12 cellular contexts compared by ENCODE assay signal in genomic region chr19:50233308-50233910, GRCh38. TPM values are rescaled to one million over a fixed set of nuclear protein-coding genes. Genes with fewer than 3 reads are reported as not detected.
"Had no signal": no experiment of that assay in that cellular context is flagged by ENCODE, and none has a peak within 500 bp of the region (broad histone marks: within the 10 kb centered on the region; RNA-seq: fewer than 3 reads in every experiment).

No MANE protein-coding gene starts in this region.

- H3K9me3 ChIP-seq: body of pancreas, pancreas, suprapubic skin had no signal

- H3K4me1 ChIP-seq: body of pancreas, pancreas, suprapubic skin had no signal

- H3K36me3 ChIP-seq: pancreas, suprapubic skin had no signal

- H3K27me3 ChIP-seq: body of pancreas, pancreas had no signal

- H3K4me3 ChIP-seq: body of pancreas, pancreas, suprapubic skin had no signal

- DNase-seq: activated naive CD4-positive, alpha-beta T cell treated with anti-CD3 and anti-CD28 coated beads, Interleukin-2, amount 10 ng/mL, durations not matched to agents 7 days and 5 days; body of pancreas; effector memory CD4-positive, alpha-beta T cell; mesenchymal stem cell; pancreas; stimulated activated CD4-positive, alpha-beta T cell treated with anti-CD3 and anti-CD28 coated beads, Interleukin-2, amount 100 ng/mL, for 24 hours; stimulated activated naive B cell treated with anti-CD40 and anti-IgM and Interleukin-4, amounts not matched to agents 10 μg/mL and 1 μg/mL and 100 μg/mL, for 72 hours; SW 1271 had no signal

- H3K27ac ChIP-seq: pancreas had no signal

- ATAC-seq: activated CD4-positive, CD25-positive, alpha-beta regulatory T cell treated with anti-CD3 and anti-CD28 coated beads, Interleukin-2, amount 50 U/mL, for 24 hours; body of pancreas; stimulated activated naive B cell treated with anti-CD40 and anti-IgM and Interleukin-4, amounts not matched to agents 10 μg/mL and 1 μg/mL and 100 μg/mL, for 72 hours had no signal

RNA-seq across cellular contexts. Expression of gene MYH14, which starts 30.0 kb away (rescaled TPM):
- total RNA-seq: activated T-helper 2 cell treated with anti-CD3 and anti-CD28 coated beads, Interferon-gamma antibody, Interleukin-2, Interleukin-4, amounts not matched to agents 10 μg/mL and 5 μg/mL and 100 μg/mL, durations not matched to agents 14 hours and 24 hours and 36 hours had no signal
- polyA plus RNA-seq: neural cell had no signal
